ENCODE assay signal across 4 cellular contexts in the genomic region with DNA sequence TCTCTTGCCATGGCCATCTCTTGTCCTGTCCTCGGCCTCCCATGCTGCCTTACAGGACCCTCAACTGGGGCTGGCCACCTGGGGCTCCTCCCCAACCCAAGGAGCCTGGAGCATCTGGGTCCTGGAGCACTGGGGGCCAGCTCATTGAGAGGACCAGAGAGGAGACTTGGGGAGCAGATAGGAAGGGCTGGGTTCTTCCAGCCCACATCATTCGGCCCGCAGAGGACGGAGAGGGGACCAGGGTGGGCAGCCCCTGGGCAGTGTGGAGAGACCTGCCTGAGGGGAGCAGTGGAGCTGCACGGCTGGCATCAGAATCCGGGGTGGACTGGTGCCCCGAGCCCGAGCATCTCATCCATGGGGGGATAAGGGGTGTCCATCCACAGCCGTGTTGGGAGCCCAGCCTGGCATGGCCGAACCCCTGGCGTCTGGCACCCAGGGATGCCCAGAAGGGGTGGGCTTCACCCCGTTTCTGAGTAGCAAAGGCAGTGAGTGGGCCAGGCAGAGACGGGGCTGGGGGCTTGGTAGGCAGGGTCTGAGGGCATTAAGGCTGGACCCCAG.
"Had no signal": no experiment of that assay in that cellular context is flagged by ENCODE, and none has a peak within 500 bp of the region (broad histone marks: within the 10 kb centered on the region; RNA-seq: fewer than 3 reads in every experiment).

No MANE protein-coding gene starts in this region.

- DNase-seq: H9, HCEC 1CT, IMR-90 had no signal

- H3K4me3 ChIP-seq: GM23338 had no signal

- H3K4me3 Mint-ChIP-seq: GM23338, H9 had no signal

- H3K9me3 Mint-ChIP-seq: GM23338, H9 had no signal

- H3K27ac Mint-ChIP-seq: GM23338, H9 had no signal
